In genomic region chr1:67097305-67097704, GRCh38 we compare ENCODE assay signal across 32 cellular contexts. TPM values are rescaled to one million over a fixed set of nuclear protein-coding genes. Genes with fewer than 3 reads are reported as not detected.
DNase-seq lines count a peak whose midpoint lies in the region; ATAC-seq and TF ChIP-seq lines count a peak whose summit lies in the region.
"Had no signal": no experiment of that assay in that cellular context is flagged by ENCODE, and none has a peak within 500 bp of the region (broad histone marks: within the 10 kb centered on the region; RNA-seq: fewer than 3 reads in every experiment).

No MANE protein-coding gene starts in this region.

- peaks cover 7% of the 10 kb centered on the region for H3K4me1 Mint-ChIP-seq in GM23338
- peaks cover 29% of the 10 kb centered on the region for H3K4me1 Mint-ChIP-seq in nephron
- peaks cover 0 to 7% (median 3%) of the 10 kb centered on the region in 4 donors for H3K4me1 Mint-ChIP-seq in naive thymus-derived CD8-positive, alpha-beta T cell
- no peaks in the 10 kb centered on the region for H3K4me1 Mint-ChIP-seq in activated naive CD8-positive, alpha-beta T cell treated with anti-CD3 and anti-CD28 coated beads, Interleukin-2, amount 50 U/mL, for 24 hours

- H3K4me3 ChIP-seq in GM23338: no peak overlapping the region
- H3K4me3 ChIP-seq: body of pancreas, HAP-1, heart right ventricle, left ventricle myocardium inferior, mucosa of descending colon, sigmoid colon, upper lobe of right lung had no signal

- ATAC-seq in GM23338 (peak; percentile 99), GM21367 (IDR thresholded peaks at IDR 0.05; ENCODE audit: unreplicated experiment) (no peak)
- no peak for ATAC-seq in naive thymus-derived CD8-positive, alpha-beta T cell
- no peak for ATAC-seq in activated naive CD8-positive, alpha-beta T cell treated with anti-CD3 and anti-CD28 coated beads, Interleukin-2, amount 50 U/mL, for 24 hours
- ATAC-seq: body of pancreas, heart right ventricle, mucosa of descending colon, Right ventricle myocardium inferior, T-cell, upper lobe of right lung had no signal

- no peaks in the 10 kb centered on the region for H3K4me1 ChIP-seq in GM23338 (ENCODE audit: insufficient read depth)
- H3K4me1 ChIP-seq: body of pancreas, HAP-1, heart right ventricle, left ventricle myocardium inferior, sigmoid colon, upper lobe of right lung had no signal

- H3K79me2 ChIP-seq in GM23338 (replicated peaks; ENCODE audit: insufficient read depth): no peaks in the 10 kb centered on the region

- no peaks in the 10 kb centered on the region for H3K9me2 ChIP-seq in GM23338 (ENCODE audit: insufficient read depth)

- POLR2A ChIA-PET in naive thymus-derived CD8-positive, alpha-beta T cell (lab: Charles Lee): no interaction called here

- TF ChIP-seq CTCF in GM23338 (conservative IDR thresholded peaks at IDR 0.05; ENCODE audit: low read depth in 2 of 2) (no peak), nephron (IDR thresholded peaks at IDR 0.05; ENCODE audit: unreplicated experiment in 3 of 3) (no peak)

- H3K27ac ChIP-seq in GM23338 (ENCODE audit: low read depth): no peak overlapping the region
- H3K27ac ChIP-seq: body of pancreas, heart right ventricle, left ventricle myocardium inferior, neutrophil, sigmoid colon, upper lobe of right lung had no signal

- H3K27me3 ChIP-seq in GM23338 (ENCODE audit: insufficient read depth): no peaks in the 10 kb centered on the region
- H3K27me3 ChIP-seq: body of pancreas, neutrophil, sigmoid colon, upper lobe of right lung had no signal

- H3K36me3 ChIP-seq in GM23338 (ENCODE audit: insufficient read depth): no peaks in the 10 kb centered on the region
- H3K36me3 ChIP-seq: HAP-1, heart right ventricle, left ventricle myocardium inferior, neutrophil, sigmoid colon, upper lobe of right lung had no signal

- peak; percentile 74 for DNase-seq in GM23338 (ENCODE audit: low spot score)
- DNase-seq in LoVo (ENCODE audit: low spot score): peak; percentile 14
- DNase-seq in epidermal melanocyte (ENCODE audit: insufficient read length, low spot score): peak; percentile 31
- DNase-seq in naive thymus-derived CD8-positive, alpha-beta T cell: no peak
- no peak for DNase-seq in activated naive CD8-positive, alpha-beta T cell treated with anti-CD3 and anti-CD28 coated beads, Interleukin-2, amount 50 U/mL, for 24 hours
- DNase-seq in SK-N-DZ (ENCODE audit: low spot score): no peak
- DNase-seq: ACHN; activated CD4-positive, CD25-positive, alpha-beta regulatory T cell treated with anti-CD3 and anti-CD28 coated beads, Interleukin-2, amount 50 U/mL, for 72 hours; activated gamma-delta T cell treated with Interleukin-2 at 50 U/mL for 16 hours; body of pancreas; effector CD4-positive, alpha-beta T cell; erythroblast; foreskin fibroblast; heart right ventricle; left ventricle myocardium inferior; mucosa of descending colon; NCI-H1092 treated with DMSO at 0.1 percent for 48 hours; NCI-H1930; NCI-H82; sigmoid colon; stimulated activated CD8-positive, alpha-beta memory T cell treated with anti-CD3 and anti-CD28 coated beads, Interleukin-4, amount 100 ng/mL, for 48 hours; T-cell; upper lobe of right lung had no signal

- no peaks in the 10 kb centered on the region for H4K20me1 ChIP-seq in GM23338 (replicated peaks; ENCODE audit: insufficient read depth)

- H3K9me3 Mint-ChIP-seq in GM23338: no peaks in the 10 kb centered on the region
- H3K9me3 Mint-ChIP-seq in nephron: no peaks in the 10 kb centered on the region
- no peaks in the 10 kb centered on the region for H3K9me3 Mint-ChIP-seq in naive thymus-derived CD8-positive, alpha-beta T cell
- H3K9me3 Mint-ChIP-seq in activated naive CD8-positive, alpha-beta T cell treated with anti-CD3 and anti-CD28 coated beads, Interleukin-2, amount 50 U/mL, for 24 hours: no peaks in the 10 kb centered on the region
- H3K9me3 Mint-ChIP-seq: T-cell had no signal

- H3K27me3 Mint-ChIP-seq in GM23338 (ENCODE audit: insufficient read depth, low read depth, poor library complexity): no peaks in the 10 kb centered on the region
- no peaks in the 10 kb centered on the region for H3K27me3 Mint-ChIP-seq in nephron (ENCODE audit: low read depth)
- H3K27me3 Mint-ChIP-seq in naive thymus-derived CD8-positive, alpha-beta T cell: no peaks in the 10 kb centered on the region
- H3K27me3 Mint-ChIP-seq in activated naive CD8-positive, alpha-beta T cell treated with anti-CD3 and anti-CD28 coated beads, Interleukin-2, amount 50 U/mL, for 24 hours: peaks cover 2% of the 10 kb centered on the region
- H3K27me3 Mint-ChIP-seq: progenitor cell of endocrine pancreas had no signal

- H3K4me3 Mint-ChIP-seq in GM23338 (no peak overlapping the region), nephron (no peak overlapping the region)
- H3K4me3 Mint-ChIP-seq in naive thymus-derived CD8-positive, alpha-beta T cell: peak overlapping the region in 1 of 10 donors; percentile 5
- H3K4me3 Mint-ChIP-seq in activated naive CD8-positive, alpha-beta T cell treated with anti-CD3 and anti-CD28 coated beads, Interleukin-2, amount 50 U/mL, for 24 hours: no peak overlapping the region
- H3K4me3 Mint-ChIP-seq: T-cell had no signal

- H3K27ac Mint-ChIP-seq in GM23338 (no peak overlapping the region), nephron (peak overlapping the region in 2 of 3 experiments; percentile 1 to 48)
- peak overlapping the region in 1 of 10 donors; percentile 43 for H3K27ac Mint-ChIP-seq in naive thymus-derived CD8-positive, alpha-beta T cell
- H3K27ac Mint-ChIP-seq in activated naive CD8-positive, alpha-beta T cell treated with anti-CD3 and anti-CD28 coated beads, Interleukin-2, amount 50 U/mL, for 24 hours: no peak overlapping the region
- H3K27ac Mint-ChIP-seq: progenitor cell of endocrine pancreas, T-cell had no signal

- H2AFZ ChIP-seq in GM23338: peak overlapping the region; percentile 1; the same call in 1 of the 2 replicates

- H3K36me3 Mint-ChIP-seq in GM23338 (ENCODE audit: low read depth) (no peaks in the 10 kb centered on the region), nephron (ENCODE audit: low read depth) (no peaks in the 10 kb centered on the region)
- H3K36me3 Mint-ChIP-seq in naive thymus-derived CD8-positive, alpha-beta T cell: no peaks in the 10 kb centered on the region
- no peaks in the 10 kb centered on the region for H3K36me3 Mint-ChIP-seq in activated naive CD8-positive, alpha-beta T cell treated with anti-CD3 and anti-CD28 coated beads, Interleukin-2, amount 50 U/mL, for 24 hours (ENCODE audit: low read depth)
- H3K36me3 Mint-ChIP-seq: T-cell had no signal

- no peaks in the 10 kb centered on the region for H3F3A ChIP-seq in GM23338 (replicated peaks; ENCODE audit: low read depth)

- no peak overlapping the region; the same call in 1 of the 2 replicates for H3K4me2 ChIP-seq in GM23338

TF ChIP-seq in GM23338, 12 proteins besides CTCF, POLR2A, EP300 and RAD21 (continues in another document):
- 0 out of 2 replicates have a peak, but pooled peaks have one; percentile 33 for TF ChIP-seq ZNF331 (CRISPR knock-in tag; IDR thresholded peaks at IDR 0.05; ENCODE audit: low read depth)
- TF ChIP-seq JUNB (IDR thresholded peaks at IDR 0.05; ENCODE audit: unreplicated experiment): no peak
- peak; percentile 6; the same call in 1 of the 2 replicates for TF ChIP-seq NANOG (IDR thresholded peaks at IDR 0.05; ENCODE audit: borderline replicate concordance)
- TF ChIP-seq EZH2 (IDR thresholded peaks at IDR 0.05; ENCODE audit: low read depth, unreplicated experiment): no peak
- TF ChIP-seq POLR2AphosphoS5 (IDR thresholded peaks at IDR 0.05; ENCODE audit: low read depth): no peak
- TF ChIP-seq ZNF114 (CRISPR knock-in tag; IDR thresholded peaks at IDR 0.05): peak; percentile 71; the same call in 1 of the 2 replicates
- TF ChIP-seq STAT1 (IDR thresholded peaks at IDR 0.05; ENCODE audit: unreplicated experiment): no peak
- no peak for TF ChIP-seq EZH2phosphoT487 (IDR thresholded peaks at IDR 0.05; ENCODE audit: unreplicated experiment)
- no peak for TF ChIP-seq ETS1 (IDR thresholded peaks at IDR 0.05)

RNA-seq across cellular contexts. Expression of gene C1orf141, which starts 37.5 kb away (rescaled TPM):
- not detected in 2 replicates for total RNA-seq in GM23338 (2014; rRNA removed; shearing (Covaris generic))
- polyA plus RNA-seq in GM23338 (2016; fragmentation: Nextera tagmentation; extraction: Ambion mirVana): not detected in 2 replicates
- total RNA-seq in naive thymus-derived CD8-positive, alpha-beta T cell: not detected
- not detected for polyA plus RNA-seq in naive thymus-derived CD8-positive, alpha-beta T cell
- not detected in 2 replicates for polyA plus RNA-seq in SK-N-DZ (2014; cell fraction: cytosol; rRNA removed)
- polyA plus RNA-seq in SK-N-DZ (2014; cell fraction: nucleus; rRNA removed): not detected in 2 replicates
- total RNA-seq: body of pancreas, chondrocyte, heart right ventricle, left ventricle myocardium inferior, mucosa of descending colon, OCI-LY7, progenitor cell of endocrine pancreas, Right ventricle myocardium inferior, sigmoid colon, T-cell, upper lobe of right lung had no signal
- polyA plus RNA-seq: BJ, heart right ventricle, sigmoid colon had no signal

RNA-seq across cellular contexts. Expression of gene SLC35D1, which starts 43.4 kb away (rescaled TPM):
- 2.8 and 3.0 TPM in 2 replicates for total RNA-seq in GM23338 (2014; rRNA removed; shearing (Covaris generic))
- 0.68 and 0.82 TPM in 2 replicates for polyA plus RNA-seq in GM23338 (2016; fragmentation: Nextera tagmentation; extraction: Ambion mirVana)
- 10 to 100 TPM; 22.2 to 22.8 TPM for total RNA-seq in naive thymus-derived CD8-positive, alpha-beta T cell
- polyA plus RNA-seq in naive thymus-derived CD8-positive, alpha-beta T cell: 1 to 10 TPM; 4.6 to 6.2 (median 5.7) TPM
- polyA plus RNA-seq in SK-N-DZ (2014; cell fraction: cytosol; rRNA removed): 3.9 and 4.1 TPM in 2 replicates
- 6.7 and 6.9 TPM in 2 replicates for polyA plus RNA-seq in SK-N-DZ (2014; cell fraction: nucleus; rRNA removed)

Comparison
In these comparisons a context has a peak if more than half of its experiments do, and no peak if none do; other contexts are left out.
1. DNase-seq: peak in GM23338 (single experiment), LoVo (single experiment) and epidermal melanocyte (single experiment); none in naive thymus-derived CD8-positive, alpha-beta T cell (0 of 10), activated naive CD8-positive, alpha-beta T cell treated with anti-CD3 and anti-CD28 coated beads, Interleukin-2, amount 50 U/mL, for 24 hours (single experiment) and SK-N-DZ (single experiment).
2. H3K27ac Mint-ChIP-seq: peak in nephron (2 of 3); none in GM23338 (single experiment) and activated naive CD8-positive, alpha-beta T cell treated with anti-CD3 and anti-CD28 coated beads, Interleukin-2, amount 50 U/mL, for 24 hours (single experiment).